1 cellular context compared by ENCODE assay signal in genomic region chr1:223142795-223143759, GRCh38.
TF ChIP-seq lines count a peak whose summit lies in the region.

TSS of gene TLR5 (minus strand) at chr1:223143248. CDS start at chr1:223113031, 30,217 bp downstream.

TF ChIP-seq in K562, 482 proteins besides CTCF, POLR2A, EP300 and RAD21 (continued from another document and continues in another):
- no peak for TF ChIP-seq ZNF318 (IDR thresholded peaks at IDR 0.05; ENCODE audit: borderline replicate concordance in 1 of 2, low read depth in 1 of 2)
- peak; percentile 51 for TF ChIP-seq ZNF121 (CRISPR knock-in tag; conservative IDR thresholded peaks at IDR 0.05)
- TF ChIP-seq XRCC5 (IDR thresholded peaks at IDR 0.05; ENCODE audit: low read depth, low read length), result peak; percentile 79
- peak; percentile 89 for TF ChIP-seq ZNF217 (CRISPR knock-in tag; IDR thresholded peaks at IDR 0.05)
- TF ChIP-seq PHTF2 (CRISPR knock-in tag; IDR thresholded peaks at IDR 0.05), result 0 out of 2 replicates have a peak, but pooled peaks have one; percentile 19
- TF ChIP-seq RREB1 (CRISPR knock-in tag; IDR thresholded peaks at IDR 0.05), result peak; percentile 86
- peak; percentile 88 for TF ChIP-seq CBFB (CRISPR knock-in tag; IDR thresholded peaks at IDR 0.05)
- peak; percentile 43 for TF ChIP-seq BRD9 (IDR thresholded peaks at IDR 0.05; ENCODE audit: low read depth, partially characterized antibody)
- 0 out of 2 replicates have a peak, but pooled peaks have one; percentile 15 for TF ChIP-seq HIVEP1 (CRISPR knock-in tag; IDR thresholded peaks at IDR 0.05)
- TF ChIP-seq SMARCA5 (IDR thresholded peaks at IDR 0.05), result 0 out of 2 replicates have a peak, but pooled peaks have one; percentile 39
- TF ChIP-seq NR2C2 (CRISPR knock-in tag; IDR thresholded peaks at IDR 0.05), result peak; percentile 83; the same call in 1 of the 2 replicates
- peak; percentile 69 for TF ChIP-seq NR2C2 (tag; IDR thresholded peaks at IDR 0.05)
- TF ChIP-seq TRIM28 (IDR thresholded peaks at IDR 0.05), result peak; percentile 60; the same call in 1 of the 2 replicates
- TF ChIP-seq ATF1 (CRISPR knock-in tag; IDR thresholded peaks at IDR 0.05), result no peak
- peak; percentile 79 for TF ChIP-seq ATF1 (tag; IDR thresholded peaks at IDR 0.05)
- 0 out of 2 replicates have a peak, but pooled peaks have one; percentile 70 for TF ChIP-seq THRB (CRISPR knock-in tag; conservative IDR thresholded peaks at IDR 0.05)
- TF ChIP-seq ZNF445 (CRISPR knock-in tag; IDR thresholded peaks at IDR 0.05; ENCODE audit: low read depth), result peak; percentile 14; the same call in 1 of the 2 replicates
- TF ChIP-seq ADNP (tag; IDR thresholded peaks at IDR 0.05), result no peak
- no peak for TF ChIP-seq ZNF586 (CRISPR knock-in tag; conservative IDR thresholded peaks at IDR 0.05)
- TF ChIP-seq ZNF184 (CRISPR knock-in tag; IDR thresholded peaks at IDR 0.05), result no peak
- peak; percentile 13 for TF ChIP-seq OTX1 (CRISPR knock-in tag; IDR thresholded peaks at IDR 0.05)
- TF ChIP-seq MAZ (CRISPR knock-in tag; conservative IDR thresholded peaks at IDR 0.05 in 1 of 2, IDR thresholded peaks at IDR 0.05 in 1 of 2), result peak; percentile 91 to 97
- TF ChIP-seq GTF2E2 (tag; IDR thresholded peaks at IDR 0.05), result peak; percentile 35; the same call in 1 of the 2 replicates
- TF ChIP-seq ZNF232 (CRISPR knock-in tag; IDR thresholded peaks at IDR 0.05), result peak; percentile 98
- TF ChIP-seq FUS (optimal IDR thresholded peaks at IDR 0.05; ENCODE audit: low read depth, low read length), result peak; percentile 76
- TF ChIP-seq ZNF79 (CRISPR knock-in tag; IDR thresholded peaks at IDR 0.05; ENCODE audit: low read depth), result peak; percentile 35; the same call in 1 of the 2 replicates
- peak; percentile 86 for TF ChIP-seq SUPT5H (IDR thresholded peaks at IDR 0.05)
- no peak for TF ChIP-seq ZNF57 (CRISPR knock-in tag; IDR thresholded peaks at IDR 0.05)
- TF ChIP-seq ZNF609 (CRISPR knock-in tag; IDR thresholded peaks at IDR 0.05; ENCODE audit: borderline replicate concordance), result peak; percentile 21; the same call in 1 of the 2 replicates
- TF ChIP-seq CREB5 (CRISPR knock-in tag; IDR thresholded peaks at IDR 0.05), result 0 out of 2 replicates have a peak, but pooled peaks have one; percentile 40
- peak; percentile 76 for TF ChIP-seq PHF21A (IDR thresholded peaks at IDR 0.05; ENCODE audit: borderline replicate concordance, low read depth)
- TF ChIP-seq ZC3H4 (CRISPR knock-in tag; IDR thresholded peaks at IDR 0.05; ENCODE audit: borderline replicate concordance), result no peak
- TF ChIP-seq HMGXB4 (CRISPR knock-in tag; IDR thresholded peaks at IDR 0.05), result peak; percentile 97
- TF ChIP-seq MEF2A (IDR thresholded peaks at IDR 0.05; ENCODE audit: control insufficient read depth, low read depth, low read length), result 0 out of 2 replicates have a peak, but pooled peaks have one; percentile 20
- TF ChIP-seq KAT2B (IDR thresholded peaks at IDR 0.05; ENCODE audit: low read depth, low read length), result no peak
